ENCODE assay signal across 19 cellular contexts in genomic region chr3:150800722-150801121, GRCh38.
"Had no signal": no experiment of that assay in that cellular context is flagged by ENCODE, and none has a peak within 500 bp of the region (broad histone marks: within the 10 kb centered on the region; RNA-seq: fewer than 3 reads in every experiment).

No MANE protein-coding gene starts in this region.

- H3K36me3 ChIP-seq: SJSA1 had no signal

- H3K27ac ChIP-seq: SJSA1, SK-N-MC had no signal

- H3K4me1 ChIP-seq: SJSA1 had no signal

- DNase-seq: KBM-7, MV-4-11, NCI-H1048, NCI-H1105, NCI-H1417, NCI-H1436 treated with DMSO at 0.1 percent for 48 hours, NCI-H1694 treated with DMSO at 0.1 percent for 48 hours, NCI-H1930, NCI-H2081, NCI-H2107, NCI-H2227 treated with DMSO at 0.1 percent for 48 hours, NCI-H524 treated with DMSO at 0.1 percent for 48 hours, NCI-H69, NCI-H774, Right ventricle myocardium superior, RPMI8226, SIG-M5 had no signal

- H3K9me3 ChIP-seq: SJSA1 had no signal

- H3K4me3 ChIP-seq: SJSA1, SK-N-MC had no signal
